Comparison of ENCODE assay signal across 8 cellular contexts in the genomic region with DNA sequence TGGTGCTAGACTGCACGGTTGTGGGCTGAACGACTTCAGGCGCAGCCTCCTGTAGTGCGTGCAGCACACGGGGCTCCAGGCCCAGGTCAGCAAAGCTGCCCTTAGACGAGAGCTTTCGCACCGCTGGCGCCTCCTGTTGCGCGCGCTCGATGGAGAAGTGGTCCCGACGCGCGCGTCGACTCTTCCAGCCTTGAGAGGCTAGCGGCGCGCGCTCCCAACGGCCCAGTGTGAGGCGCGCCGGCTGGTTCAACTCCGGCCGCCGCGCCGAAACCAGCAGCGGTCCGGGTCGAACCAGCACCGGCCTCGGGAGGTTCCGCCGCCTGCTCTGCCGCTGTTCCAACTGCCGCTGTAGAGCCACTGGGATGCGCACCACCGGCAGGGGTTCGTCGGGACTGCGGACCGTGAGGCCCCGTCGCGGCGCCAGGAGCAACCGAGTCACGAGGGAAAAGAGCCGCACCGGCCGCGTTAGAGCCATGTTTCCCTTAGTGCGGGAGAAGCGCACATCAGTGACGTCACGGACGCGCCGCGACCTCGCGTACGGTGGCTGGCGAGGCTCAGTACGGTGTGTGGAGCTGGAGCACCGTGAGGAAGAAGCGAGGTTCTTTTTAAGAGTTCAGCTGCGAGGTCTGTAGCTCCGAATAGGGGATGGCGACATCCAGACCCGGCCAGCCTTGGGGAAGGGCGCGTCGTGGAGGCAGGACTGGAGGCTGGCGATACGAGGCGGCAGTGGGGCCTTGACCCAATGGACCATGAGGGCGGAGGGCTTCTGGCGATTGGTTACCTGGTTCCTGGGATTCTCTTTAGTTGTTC. TPM values are rescaled to one million over a fixed set of nuclear protein-coding genes. Genes with fewer than 3 reads are reported as not detected.
DNase-seq lines count a peak whose midpoint lies in the region; ATAC-seq and TF ChIP-seq lines count a peak whose summit lies in the region.

A gene with protein sequence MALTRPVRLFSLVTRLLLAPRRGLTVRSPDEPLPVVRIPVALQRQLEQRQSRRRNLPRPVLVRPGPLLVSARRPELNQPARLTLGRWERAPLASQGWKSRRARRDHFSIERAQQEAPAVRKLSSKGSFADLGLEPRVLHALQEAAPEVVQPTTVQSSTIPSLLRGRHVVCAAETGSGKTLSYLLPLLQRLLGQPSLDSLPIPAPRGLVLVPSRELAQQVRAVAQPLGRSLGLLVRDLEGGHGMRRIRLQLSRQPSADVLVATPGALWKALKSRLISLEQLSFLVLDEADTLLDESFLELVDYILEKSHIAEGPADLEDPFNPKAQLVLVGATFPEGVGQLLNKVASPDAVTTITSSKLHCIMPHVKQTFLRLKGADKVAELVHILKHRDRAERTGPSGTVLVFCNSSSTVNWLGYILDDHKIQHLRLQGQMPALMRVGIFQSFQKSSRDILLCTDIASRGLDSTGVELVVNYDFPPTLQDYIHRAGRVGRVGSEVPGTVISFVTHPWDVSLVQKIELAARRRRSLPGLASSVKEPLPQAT (minus strand): TSS at position 505 of the 810 bp plus-strand sequence. CDS start 30 bp downstream, at position 475.
TSS of gene DUS2 (plus strand) at position 557 of the 810 bp plus-strand sequence. CDS start 14,740 bp downstream, outside the sequence.

- TF ChIP-seq RAD21 in liver (IDR thresholded peaks at IDR 0.05), result peak in 1 of 2 donors; percentile 58

- H3K9me3 ChIP-seq in liver (ENCODE audit: control insufficient read depth in 4 of 4, low read length in 3 of 4), result no peaks in the 10 kb centered on the region

- peak within 1 kb of the TSS; percentile 83 to 90 for H3K9ac ChIP-seq in liver (ENCODE audit: low read depth in 1 of 2, low read length in 2 of 2)

- TF ChIP-seq CTCF in liver (IDR thresholded peaks at IDR 0.05; ENCODE audit: low read depth, low read length, missing input control), result no peak

- H3K36me3 ChIP-seq in liver (ENCODE audit: control insufficient read depth in 4 of 4, insufficient read depth in 3 of 4, low read depth in 1 of 4, low read length in 3 of 4), result peaks cover 0 to 3% (median 2%) of the 10 kb centered on the region in 4 donors

- peak; percentile 65 for ATAC-seq in GM19328 (IDR thresholded peaks at IDR 0.05; ENCODE audit: unreplicated experiment)
- peak; percentile 47 for ATAC-seq in HG03558 (IDR thresholded peaks at IDR 0.05; ENCODE audit: extremely low read depth, unreplicated experiment)

- peaks cover 6 to 27% (median 24%) of the 10 kb centered on the region in 4 donors for H3K4me1 ChIP-seq in liver (ENCODE audit: control insufficient read depth in 4 of 4, insufficient read depth in 4 of 4, low read length in 3 of 4)

- H3K4me3 ChIP-seq in liver (ENCODE audit: low read depth in 1 of 3, low read length in 3 of 3), result peak within 1 kb of the TSS; percentile 82 to 95 (median 91)

- DNase-seq in C1 segment of cervical spinal cord (lab: John Stamatoyannopoulos, UW) (peak; percentile 42 to 96 (median 88)), NCI-H82 treated with DMSO at 0.1 percent for 48 hours (lab: John Stamatoyannopoulos, UW; ENCODE audit: unreplicated experiment) (peak; percentile 19), dermis blood vessel endothelial cell (peak; percentile 97)
- DNase-seq in activated CD4-positive, alpha-beta T cell treated with anti-CD3 and anti-CD28 coated beads, Interleukin-2, amount 50 U/mL, for 48 hours, result peak; percentile 94 to 95
- peak; percentile 98 for DNase-seq in stimulated activated CD4-positive, alpha-beta T cell treated with anti-CD3 and anti-CD28 coated beads, Interleukin-2, amount 100 ng/mL, for 48 hours

- WGBS in liver, result under 1% methylated on average over 84 of the region's 84 CpGs

- peak within 1 kb of the TSS; percentile 77 for H3K27ac ChIP-seq in liver (ENCODE audit: low read depth in 1 of 2, low read length in 2 of 2)

- no peaks in the 10 kb centered on the region for H3K27me3 ChIP-seq in liver (ENCODE audit: control insufficient read depth in 4 of 4, insufficient read depth in 4 of 4, low read length in 3 of 4)

TF ChIP-seq in liver, 16 proteins besides CTCF, POLR2A, EP300 and RAD21:
- TF ChIP-seq HNF4A (conservative IDR thresholded peaks at IDR 0.05) (peak; percentile 61 to 65), JUND (IDR thresholded peaks at IDR 0.05) (no peak), ZBTB33 (IDR thresholded peaks at IDR 0.05) (no peak), FOXA1 (IDR thresholded peaks at IDR 0.05) (no peak), EGR1 (IDR thresholded peaks at IDR 0.05; ENCODE audit: low read depth in 2 of 2) (no peak), RXRA (IDR thresholded peaks at IDR 0.05) (peak; percentile 62 to 66), TAF1 (conservative IDR thresholded peaks at IDR 0.05) (no peak), GABPA (IDR thresholded peaks at IDR 0.05 in 1 of 2, conservative IDR thresholded peaks at IDR 0.05 in 1 of 2) (peak in 1 of 2 donors; percentile 61), REST (IDR thresholded peaks at IDR 0.05) (no peak), SP1 (IDR thresholded peaks at IDR 0.05) (peak; percentile 61), NR2F2 (IDR thresholded peaks at IDR 0.05) (peak; percentile 35), YY1 (IDR thresholded peaks at IDR 0.05) (peak; percentile 95), FOXA2 (IDR thresholded peaks at IDR 0.05) (no peak), HNF4G (IDR thresholded peaks at IDR 0.05) (no peak)
- TF ChIP-seq, protein P1, sequence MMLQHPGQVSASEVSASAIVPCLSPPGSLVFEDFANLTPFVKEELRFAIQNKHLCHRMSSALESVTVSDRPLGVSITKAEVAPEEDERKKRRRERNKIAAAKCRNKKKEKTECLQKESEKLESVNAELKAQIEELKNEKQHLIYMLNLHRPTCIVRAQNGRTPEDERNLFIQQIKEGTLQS (IDR thresholded peaks at IDR 0.05), result no peak
- TF ChIP-seq, protein P2, sequence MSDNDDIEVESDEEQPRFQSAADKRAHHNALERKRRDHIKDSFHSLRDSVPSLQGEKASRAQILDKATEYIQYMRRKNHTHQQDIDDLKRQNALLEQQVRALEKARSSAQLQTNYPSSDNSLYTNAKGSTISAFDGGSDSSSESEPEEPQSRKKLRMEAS (IDR thresholded peaks at IDR 0.05), result peak; percentile 90

RNA-seq across cellular contexts. Expression of the first gene that starts in this region (rescaled TPM):
- total RNA-seq in dermis blood vessel endothelial cell (15.1 and 19.5 TPM in 2 replicates), liver (1 to 10 TPM; 7.6 to 8.4 TPM)
- polyA plus RNA-seq in liver, result 10 to 100 TPM in 1 of 2 donors, 1 to 10 TPM in 1; 8.4 to 11.6 TPM

RNA-seq across cellular contexts. Expression of gene DUS2, which starts in this region (rescaled TPM):
- total RNA-seq in dermis blood vessel endothelial cell, result 26.4 and 34.9 TPM in 2 replicates
- total RNA-seq in liver, result 10 to 100 TPM in 1 of 2 donors, 1 to 10 TPM in 1; 7.2 to 10.7 TPM
- 1 to 10 TPM; 6.9 to 8.6 TPM for polyA plus RNA-seq in liver

Comparison
In these comparisons a context has a peak if more than half of its experiments do, and no peak if none do; other contexts are left out.
1. Peak in every context shown above with its lines: DNase-seq, ATAC-seq, H3K4me3 ChIP-seq and H3K27ac ChIP-seq.
2. DNase-seq: peak in every context shown above with its lines; median percentile 98 in stimulated activated CD4-positive, alpha-beta T cell treated with anti-CD3 and anti-CD28 coated beads, Interleukin-2, amount 100 ng/mL, for 48 hours; 97 in dermis blood vessel endothelial cell; 94 in activated CD4-positive, alpha-beta T cell treated with anti-CD3 and anti-CD28 coated beads, Interleukin-2, amount 50 U/mL, for 48 hours; 88 in C1 segment of cervical spinal cord; 19 in NCI-H82 treated with DMSO at 0.1 percent for 48 hours.